Comparison of ENCODE assay signal across 8 cellular contexts in genomic region chr9:92809631-92810326, GRCh38. TPM values are rescaled to one million over a fixed set of nuclear protein-coding genes. Genes with fewer than 3 reads are reported as not detected.
DNase-seq lines count a peak whose midpoint lies in the region; ATAC-seq and TF ChIP-seq lines count a peak whose summit lies in the region.
"Not testable (repeated sequence)": the region's sequence is repeated elsewhere in the genome, so short reads cannot be mapped to it uniquely, and the experiment has no call there.

No MANE protein-coding gene starts in this region.

- not testable (repeated sequence) for TF ChIP-seq POLR2A in stomach (IDR thresholded peaks at IDR 0.05)

- not testable (repeated sequence) for TF ChIP-seq EP300 in stomach (IDR thresholded peaks at IDR 0.05)

- POLR2A ChIA-PET in activated B cell treated with CpG ODN at 0.5 μM for 24 hours (lab: Charles Lee) = not testable (repeated sequence)

- H3K27me3 Mint-ChIP-seq in Calu3 (ENCODE audit: unreplicated experiment) (peaks cover 51% of the 10 kb centered on the region), activated B cell treated with CpG ODN at 0.5 μM for 24 hours (peaks cover 45% of the 10 kb centered on the region), neural progenitor cell (ENCODE audit: insufficient read depth, low read depth) (peaks cover 62% of the 10 kb centered on the region)
- H3K27me3 Mint-ChIP-seq in activated naive CD4-positive, alpha-beta T cell treated with anti-CD3 and anti-CD28 coated beads, Interleukin-2, amount 50 U/mL, for 24 hours = peaks cover 36% of the 10 kb centered on the region

- H3K4me2 ChIP-seq in neural progenitor cell = peak overlapping the region; percentile 76

- DNase-seq in Calu3; activated B cell treated with CpG ODN at 0.5 μM for 24 hours; effector memory CD4-positive, alpha-beta T cell; stomach: not testable (repeated sequence)
- DNase-seq in NCI-H1417 (lab: John Stamatoyannopoulos, UW) (peak in 2 of 3 experiments; percentile 41 to 52), neural progenitor cell (ENCODE audit: low spot score) (peak; percentile 45)

- peaks cover 41% of the 10 kb centered on the region for H3K27me3 ChIP-seq in effector memory CD4-positive, alpha-beta T cell (replicated peaks; ENCODE audit: control insufficient read depth, insufficient read depth, low read length, poor library complexity, severe bottlenecking)
- peaks cover 100% of the 10 kb centered on the region for H3K27me3 ChIP-seq in iPS-20b (ENCODE audit: insufficient read depth, low read length)
- H3K27me3 ChIP-seq in neural progenitor cell = peaks cover 100% of the 10 kb centered on the region
- peaks cover 26 to 100% (median 74%) of the 10 kb centered on the region in 3 donors for H3K27me3 ChIP-seq in stomach

- H3K36me3 Mint-ChIP-seq in Calu3 (ENCODE audit: insufficient read depth, unreplicated experiment); activated B cell treated with CpG ODN at 0.5 μM for 24 hours (ENCODE audit: low read depth); activated naive CD4-positive, alpha-beta T cell treated with anti-CD3 and anti-CD28 coated beads, Interleukin-2, amount 50 U/mL, for 24 hours; neural progenitor cell: not testable (repeated sequence)

- intact Hi-C loops in Calu3 (cut with micrococcal nuclease; ENCODE audit: unreplicated experiment); stomach (cut with DNase I; ENCODE audit: low total_unique reads): not testable (repeated sequence)
- intact Hi-C loops in activated B cell treated with CpG ODN at 0.5 μM for 24 hours (cut with micrococcal nuclease) = loop anchor here (1.0 to 10.0 kb wide), 2 partner anchors 44 to 485 kb away; partner anchors contain the start of genes CENPP and NOL8

- not testable (repeated sequence) for ATAC-seq in activated B cell treated with CpG ODN at 0.5 μM for 24 hours (ENCODE audit: low read depth)

- not testable (repeated sequence) for H3K79me2 ChIP-seq in neural progenitor cell (ENCODE audit: low read depth)

- not testable (repeated sequence) for H3K9me3 ChIP-seq in effector memory CD4-positive, alpha-beta T cell (ENCODE audit: control insufficient read depth, low read length); iPS-20b (ENCODE audit: insufficient read depth, low read depth, low read length); neural progenitor cell (ENCODE audit: low read depth); stomach

- peaks cover 32% of the 10 kb centered on the region for H4K20me1 ChIP-seq in neural progenitor cell (ENCODE audit: low read depth)

- TF ChIP-seq CTCF in Calu3 (IDR thresholded peaks at IDR 0.05; ENCODE audit: unreplicated experiment); activated B cell treated with CpG ODN at 0.5 μM for 24 hours (IDR thresholded peaks at IDR 0.05); neural progenitor cell (IDR thresholded peaks at IDR 0.05); stomach (IDR thresholded peaks at IDR 0.05): not testable (repeated sequence)

- H3K27ac ChIP-seq in effector memory CD4-positive, alpha-beta T cell (ENCODE audit: insufficient read depth, low read length, poor library complexity, severe bottlenecking); iPS-20b (ENCODE audit: low read length); neural progenitor cell; stomach: not testable (repeated sequence)

- CTCF ChIA-PET in Calu3 (lab: Charles Lee) = interaction anchor here (0.6 to 1.3 kb wide), 3 partner anchors 19 to 455 kb away, joined by 3 to 6 read pairs (median 3); no protein-coding TSS in a partner anchor
- CTCF ChIA-PET in activated B cell treated with CpG ODN at 0.5 μM for 24 hours (lab: Charles Lee) = interaction anchor here (0.7 to 1.5 kb wide), 3 partner anchors 10 to 93 kb away, joined by 3 to 5 read pairs (median 4); no protein-coding TSS in a partner anchor

- H3F3A ChIP-seq in neural progenitor cell (ENCODE audit: low read depth) = not testable (repeated sequence)

- H3K4me1 ChIP-seq in effector memory CD4-positive, alpha-beta T cell (ENCODE audit: control insufficient read depth, insufficient read depth, low read length, poor library complexity, severe bottlenecking) = peaks cover 28% of the 10 kb centered on the region
- not testable (repeated sequence) for H3K4me1 ChIP-seq in iPS-20b (ENCODE audit: insufficient read depth, low read length); neural progenitor cell
- H3K4me1 ChIP-seq in stomach = peaks cover 29 to 33% (median 31%) of the 10 kb centered on the region in 4 donors

- not testable (repeated sequence) for H3K4me1 Mint-ChIP-seq in Calu3 (ENCODE audit: low read depth, unreplicated experiment); neural progenitor cell
- H3K4me1 Mint-ChIP-seq in activated B cell treated with CpG ODN at 0.5 μM for 24 hours = peaks cover 18% of the 10 kb centered on the region
- peaks cover 13% of the 10 kb centered on the region for H3K4me1 Mint-ChIP-seq in activated naive CD4-positive, alpha-beta T cell treated with anti-CD3 and anti-CD28 coated beads, Interleukin-2, amount 50 U/mL, for 24 hours

- H3K9me3 Mint-ChIP-seq in Calu3 (ENCODE audit: low read depth, unreplicated experiment); activated B cell treated with CpG ODN at 0.5 μM for 24 hours; activated naive CD4-positive, alpha-beta T cell treated with anti-CD3 and anti-CD28 coated beads, Interleukin-2, amount 50 U/mL, for 24 hours; neural progenitor cell: not testable (repeated sequence)

- H3K9ac ChIP-seq in iPS-20b (ENCODE audit: low read depth, low read length); neural progenitor cell: not testable (repeated sequence)

- H3K36me3 ChIP-seq in effector memory CD4-positive, alpha-beta T cell (ENCODE audit: control insufficient read depth, insufficient read depth, low read length); iPS-20b (ENCODE audit: insufficient read depth, low read depth, low read length); neural progenitor cell; stomach: not testable (repeated sequence)

- H3K4me3 ChIP-seq in effector memory CD4-positive, alpha-beta T cell (ENCODE audit: insufficient read depth, low read depth, low read length, poor library complexity, severe bottlenecking) = peak overlapping the region; percentile 69
- H3K4me3 ChIP-seq in iPS-20b (ENCODE audit: low read length) (peak overlapping the region; percentile 58), neural progenitor cell (peak overlapping the region; percentile 39), stomach (peak overlapping the region in 3 of 4 donors; percentile 28 to 43 (median 30))

- not testable (repeated sequence) for H3K27ac Mint-ChIP-seq in Calu3 (ENCODE audit: unreplicated experiment); activated B cell treated with CpG ODN at 0.5 μM for 24 hours; activated naive CD4-positive, alpha-beta T cell treated with anti-CD3 and anti-CD28 coated beads, Interleukin-2, amount 50 U/mL, for 24 hours; neural progenitor cell

- H3K4me3 Mint-ChIP-seq in Calu3 (ENCODE audit: low read depth, unreplicated experiment) (peak overlapping the region; percentile 67), activated B cell treated with CpG ODN at 0.5 μM for 24 hours (peak overlapping the region; percentile 84), neural progenitor cell (peak overlapping the region; percentile 79)
- peak overlapping the region; percentile 86 for H3K4me3 Mint-ChIP-seq in activated naive CD4-positive, alpha-beta T cell treated with anti-CD3 and anti-CD28 coated beads, Interleukin-2, amount 50 U/mL, for 24 hours

- WGBS in stomach, 5 donors = 9 to 13% (median 10%) methylated on average over 31 to 34 of the region's 34 CpGs

- H2AFZ ChIP-seq in neural progenitor cell (replicated peaks) = not testable (repeated sequence)

- not testable (repeated sequence) for BruUV-seq in Calu3 (replicated peaks; lab: Mats Ljungman, UMichigan)

RNA-seq across cellular contexts. Expression of gene BICD2, which starts 45.1 kb away (rescaled TPM):
- total RNA-seq in Calu3 (2022) = 18.7 and 21.9 TPM in 2 replicates
- total RNA-seq in activated B cell treated with CpG ODN at 0.5 μM for 24 hours = 19.5 and 22.5 TPM in 2 replicates
- total RNA-seq in neural progenitor cell (ENCODE audit: low replicate concordance) = 15.1 and 22.9 TPM in 2 replicates
- total RNA-seq in stomach = 10 to 100 TPM in 4 of 5 donors, 1 to 10 TPM in 1; 6.4 to 32.6 (median 20.4) TPM
- polyA plus RNA-seq in stomach = 10 to 100 TPM in 1 of 3 donors, 1 to 10 TPM in 2; 5.9 to 15.8 (median 6.3) TPM
